In genomic region chr15:77819841-77820728, GRCh38 we compare ENCODE assay signal across 8 cellular contexts.
A peak's percentile ranks its signal among the peaks of the same experiment; 100 is the strongest.
DNase-seq lines count a peak whose midpoint lies in the region; ATAC-seq, FAIRE-seq and TF ChIP-seq lines count a peak whose summit lies in the region.

No MANE protein-coding gene starts in this region.

- peaks cover 9 to 74% of the 10 kb centered on the region in 2 experiments; a peak in 4 of 5 replicates for H3K27me3 ChIP-seq in K562 (ENCODE audit: control insufficient read depth in 2 of 2, insufficient read depth in 2 of 2, low read length in 2 of 2)

- intact Hi-C loops in K562 (cut with micrococcal nuclease) = no loop called here

- peak; percentile 55 to 66 (median 65) for TF ChIP-seq CTCF in K562 (IDR thresholded peaks at IDR 0.05 in 2 of 3, conservative IDR thresholded peaks at IDR 0.05 in 1 of 3; ENCODE audit: insufficient read depth in 2 of 3, low read depth in 1 of 3, low read length in 3 of 3)

- no peaks in the 10 kb centered on the region for H3K36me3 ChIP-seq in K562 (ENCODE audit: control insufficient read depth, insufficient read depth, low read length)

- 0% methylated on average over 19 of the region's 91 CpGs for WGBS in K562 (ENCODE audit: insufficient coverage, low coverage, missing lambda C conversion rate)

- H3K4me3 Mint-ChIP-seq in memory B cell = peak overlapping the region; percentile 48

- H3K27me3 Mint-ChIP-seq in memory B cell = peaks cover 37% of the 10 kb centered on the region

- TF ChIP-seq EP300 in K562 (IDR thresholded peaks at IDR 0.05; ENCODE audit: low read length) = no peak

- peak overlapping the region in 1 of 2 experiments; percentile 55; a peak in 2 of 4 replicates for H3K9ac ChIP-seq in K562 (ENCODE audit: insufficient read depth in 1 of 2, low read depth in 2 of 2, low read length in 2 of 2)

- FAIRE-seq in K562 (lab: Jason Lieb, UNC) = no peak

- H3K4me1 Mint-ChIP-seq in memory B cell = peaks cover 3% of the 10 kb centered on the region

- BruUV-seq in K562 (replicated peaks; lab: Mats Ljungman, UMichigan) = no TSS peak

- H3K9me3 Mint-ChIP-seq in memory B cell = no peaks in the 10 kb centered on the region

- H4K20me1 ChIP-seq in K562 (replicated peaks; ENCODE audit: control insufficient read depth, insufficient read depth, low read length) = peaks cover 33% of the 10 kb centered on the region

- CTCF ChIA-PET in K562 (lab: Yijun Ruan, JAX; ENCODE audit: low intra/inter-chr PET ratio) = interaction anchor here (0.7 to 7.3 kb wide), 4 partner anchors 39 to 187 kb away, joined by 3 to 97 read pairs (median 9); partner anchors contain the start of gene LINGO1

- ATAC-seq in K562 (peak; percentile 93), memory B cell (ENCODE audit: low read depth) (no peak)

- in situ Hi-C loops in K562 (cut with MboI) = no loop called here

- no peak for TF ChIP-seq POLR2A in K562 (conservative IDR thresholded peaks at IDR 0.05)

- no peak overlapping the region for H3K27ac Mint-ChIP-seq in memory B cell

- no peaks in the 10 kb centered on the region for H3K9me3 ChIP-seq in K562 (replicated peaks; ENCODE audit: control insufficient read depth, insufficient read depth, low read depth, low read length)

- H3K4me1 ChIP-seq in K562 (replicated peaks in 1 of 2; ENCODE audit: control insufficient read depth in 2 of 2, insufficient read depth in 2 of 2, low read length in 2 of 2) = peaks cover 0 to 26% of the 10 kb centered on the region in 2 experiments; a peak in 2 of 5 replicates

- no peaks in the 10 kb centered on the region for H3K79me2 ChIP-seq in K562 (ENCODE audit: control insufficient read depth, insufficient read depth, low read length)

- no peak overlapping the region for H3K4me3 ChIP-seq in K562

- POLR2A ChIA-PET in K562 (lab: Yijun Ruan, JAX) = interaction anchor here (1.0 to 1.6 kb wide), 2 partner anchors 15 to 160 kb away, joined by 3 to 4 read pairs; no protein-coding TSS in a partner anchor

- TF ChIP-seq RAD21 in K562 (CRISPR knock-in tag; conservative IDR thresholded peaks at IDR 0.05 in 1 of 2, IDR thresholded peaks at IDR 0.05 in 1 of 2) = peak; percentile 15 to 53; a peak in 2 of 4 replicates

- no peak overlapping the region for H3K4me2 ChIP-seq in K562 (ENCODE audit: insufficient read depth, low read length)

- no peak overlapping the region for H3K27ac ChIP-seq in K562 (ENCODE audit: extremely low read depth, low read depth, low read length)

- peaks cover 4% of the 10 kb centered on the region for H3K9me1 ChIP-seq in K562 (ENCODE audit: control insufficient read depth, insufficient read depth, low read length)

- no peaks in the 10 kb centered on the region for H3K36me3 Mint-ChIP-seq in memory B cell

- peak; percentile 50 for DNase-seq in COR-L47 (lab: John Stamatoyannopoulos, UW)
- DNase-seq in HuH-7 (ENCODE audit: low spot score) = peak; percentile 85
- peak; percentile 69 to 84 (median 78) for DNase-seq in K562 (ENCODE audit: extremely low read depth in 1 of 4, low spot score in 3 of 4)
- DNase-seq in memory B cell (ENCODE audit: low spot score in 2 of 2) = no peak
- DNase-seq in NK-92 (lab: John Stamatoyannopoulos, UW; ENCODE audit: unreplicated experiment) = no peak
- no peak for DNase-seq in activated CD8-positive, alpha-beta memory T cell treated with anti-CD3 and anti-CD28 coated beads, Interleukin-2, amount 50 U/mL, for 48 hours
- DNase-seq in CD1c-positive myeloid dendritic cell (ENCODE audit: extremely low spot score) = no peak
- DNase-seq in stimulated activated CD4-positive, alpha-beta T cell treated with anti-CD3 and anti-CD28 coated beads, Interleukin-4, amount 100 ng/mL, for 24 hours = no peak

- H2AFZ ChIP-seq in K562 (ENCODE audit: low read depth, low read length) = no peak overlapping the region

TF ChIP-seq in K562, 482 proteins besides CTCF, POLR2A, EP300 and RAD21 (continues in another document):
- TF ChIP-seq NFIC (IDR thresholded peaks at IDR 0.05) (peak; percentile 25; the same call in 1 of the 2 replicates), BDP1 (IDR thresholded peaks at IDR 0.05; ENCODE audit: insufficient read depth, insufficient read length) (no peak), ZNF282 (CRISPR knock-in tag; IDR thresholded peaks at IDR 0.05) (no peak), SMAD1 (IDR thresholded peaks at IDR 0.05; ENCODE audit: low read depth, low read length, partially characterized antibody) (no peak), FOXA3 (CRISPR knock-in tag; conservative IDR thresholded peaks at IDR 0.05 in 1 of 2, IDR thresholded peaks at IDR 0.05 in 1 of 2) (no peak), NFYB (IDR thresholded peaks at IDR 0.05; ENCODE audit: extremely low read depth, insufficient read length) (no peak), POLR2G (IDR thresholded peaks at IDR 0.05; ENCODE audit: low read depth, low read length) (no peak), CHD1 (IDR thresholded peaks at IDR 0.05; ENCODE audit: low read length) (peak; percentile 2)
- TF ChIP-seq, protein P1, sequence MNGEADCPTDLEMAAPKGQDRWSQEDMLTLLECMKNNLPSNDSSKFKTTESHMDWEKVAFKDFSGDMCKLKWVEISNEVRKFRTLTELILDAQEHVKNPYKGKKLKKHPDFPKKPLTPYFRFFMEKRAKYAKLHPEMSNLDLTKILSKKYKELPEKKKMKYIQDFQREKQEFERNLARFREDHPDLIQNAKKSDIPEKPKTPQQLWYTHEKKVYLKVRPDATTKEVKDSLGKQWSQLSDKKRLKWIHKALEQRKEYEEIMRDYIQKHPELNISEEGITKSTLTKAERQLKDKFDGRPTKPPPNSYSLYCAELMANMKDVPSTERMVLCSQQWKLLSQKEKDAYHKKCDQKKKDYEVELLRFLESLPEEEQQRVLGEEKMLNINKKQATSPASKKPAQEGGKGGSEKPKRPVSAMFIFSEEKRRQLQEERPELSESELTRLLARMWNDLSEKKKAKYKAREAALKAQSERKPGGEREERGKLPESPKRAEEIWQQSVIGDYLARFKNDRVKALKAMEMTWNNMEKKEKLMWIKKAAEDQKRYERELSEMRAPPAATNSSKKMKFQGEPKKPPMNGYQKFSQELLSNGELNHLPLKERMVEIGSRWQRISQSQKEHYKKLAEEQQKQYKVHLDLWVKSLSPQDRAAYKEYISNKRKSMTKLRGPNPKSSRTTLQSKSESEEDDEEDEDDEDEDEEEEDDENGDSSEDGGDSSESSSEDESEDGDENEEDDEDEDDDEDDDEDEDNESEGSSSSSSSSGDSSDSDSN (IDR thresholded peaks at IDR 0.05; ENCODE audit: borderline replicate concordance in 1 of 2, low read depth in 2 of 2, low read length in 2 of 2) = peak in 1 of 2 experiments; percentile 75; a peak in 1 of 4 replicates
- TF ChIP-seq, protein P2, sequence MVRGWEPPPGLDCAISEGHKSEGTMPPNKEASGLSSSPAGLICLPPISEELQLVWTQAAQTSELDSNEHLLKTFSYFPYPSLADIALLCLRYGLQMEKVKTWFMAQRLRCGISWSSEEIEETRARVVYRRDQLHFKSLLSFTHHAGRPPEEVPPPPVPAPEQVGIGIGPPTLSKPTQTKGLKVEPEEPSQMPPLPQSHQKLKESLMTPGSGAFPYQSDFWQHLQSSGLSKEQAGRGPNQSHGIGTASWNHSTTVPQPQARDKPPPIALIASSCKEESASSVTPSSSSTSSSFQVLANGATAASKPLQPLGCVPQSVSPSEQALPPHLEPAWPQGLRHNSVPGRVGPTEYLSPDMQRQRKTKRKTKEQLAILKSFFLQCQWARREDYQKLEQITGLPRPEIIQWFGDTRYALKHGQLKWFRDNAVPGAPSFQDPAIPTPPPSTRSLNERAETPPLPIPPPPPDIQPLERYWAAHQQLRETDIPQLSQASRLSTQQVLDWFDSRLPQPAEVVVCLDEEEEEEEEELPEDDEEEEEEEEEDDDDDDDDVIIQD (CRISPR knock-in tag; IDR thresholded peaks at IDR 0.05) = no peak
- TF ChIP-seq, protein P3, sequence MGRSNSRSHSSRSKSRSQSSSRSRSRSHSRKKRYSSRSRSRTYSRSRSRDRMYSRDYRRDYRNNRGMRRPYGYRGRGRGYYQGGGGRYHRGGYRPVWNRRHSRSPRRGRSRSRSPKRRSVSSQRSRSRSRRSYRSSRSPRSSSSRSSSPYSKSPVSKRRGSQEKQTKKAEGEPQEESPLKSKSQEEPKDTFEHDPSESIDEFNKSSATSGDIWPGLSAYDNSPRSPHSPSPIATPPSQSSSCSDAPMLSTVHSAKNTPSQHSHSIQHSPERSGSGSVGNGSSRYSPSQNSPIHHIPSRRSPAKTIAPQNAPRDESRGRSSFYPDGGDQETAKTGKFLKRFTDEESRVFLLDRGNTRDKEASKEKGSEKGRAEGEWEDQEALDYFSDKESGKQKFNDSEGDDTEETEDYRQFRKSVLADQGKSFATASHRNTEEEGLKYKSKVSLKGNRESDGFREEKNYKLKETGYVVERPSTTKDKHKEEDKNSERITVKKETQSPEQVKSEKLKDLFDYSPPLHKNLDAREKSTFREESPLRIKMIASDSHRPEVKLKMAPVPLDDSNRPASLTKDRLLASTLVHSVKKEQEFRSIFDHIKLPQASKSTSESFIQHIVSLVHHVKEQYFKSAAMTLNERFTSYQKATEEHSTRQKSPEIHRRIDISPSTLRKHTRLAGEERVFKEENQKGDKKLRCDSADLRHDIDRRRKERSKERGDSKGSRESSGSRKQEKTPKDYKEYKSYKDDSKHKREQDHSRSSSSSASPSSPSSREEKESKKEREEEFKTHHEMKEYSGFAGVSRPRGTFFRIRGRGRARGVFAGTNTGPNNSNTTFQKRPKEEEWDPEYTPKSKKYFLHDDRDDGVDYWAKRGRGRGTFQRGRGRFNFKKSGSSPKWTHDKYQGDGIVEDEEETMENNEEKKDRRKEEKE (IDR thresholded peaks at IDR 0.05; ENCODE audit: borderline replicate concordance in 1 of 2, control insufficient read depth in 1 of 2, low read depth in 2 of 2, low read length in 1 of 2) = no peak
- TF ChIP-seq, protein P4, sequence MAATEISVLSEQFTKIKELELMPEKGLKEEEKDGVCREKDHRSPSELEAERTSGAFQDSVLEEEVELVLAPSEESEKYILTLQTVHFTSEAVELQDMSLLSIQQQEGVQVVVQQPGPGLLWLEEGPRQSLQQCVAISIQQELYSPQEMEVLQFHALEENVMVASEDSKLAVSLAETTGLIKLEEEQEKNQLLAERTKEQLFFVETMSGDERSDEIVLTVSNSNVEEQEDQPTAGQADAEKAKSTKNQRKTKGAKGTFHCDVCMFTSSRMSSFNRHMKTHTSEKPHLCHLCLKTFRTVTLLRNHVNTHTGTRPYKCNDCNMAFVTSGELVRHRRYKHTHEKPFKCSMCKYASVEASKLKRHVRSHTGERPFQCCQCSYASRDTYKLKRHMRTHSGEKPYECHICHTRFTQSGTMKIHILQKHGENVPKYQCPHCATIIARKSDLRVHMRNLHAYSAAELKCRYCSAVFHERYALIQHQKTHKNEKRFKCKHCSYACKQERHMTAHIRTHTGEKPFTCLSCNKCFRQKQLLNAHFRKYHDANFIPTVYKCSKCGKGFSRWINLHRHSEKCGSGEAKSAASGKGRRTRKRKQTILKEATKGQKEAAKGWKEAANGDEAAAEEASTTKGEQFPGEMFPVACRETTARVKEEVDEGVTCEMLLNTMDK (IDR thresholded peaks at IDR 0.05; ENCODE audit: borderline replicate concordance, insufficient read depth, low read depth, low read length, poor library complexity, severe bottlenecking) = peak; percentile 48

Comparison
In these comparisons a context has a peak if more than half of its experiments do, and no peak if none do; other contexts are left out.
1. DNase-seq: peak in COR-L47 (single experiment), HuH-7 (single experiment) and K562 (4 of 4); none in memory B cell (0 of 2), NK-92 (single experiment), activated CD8-positive, alpha-beta memory T cell treated with anti-CD3 and anti-CD28 coated beads, Interleukin-2, amount 50 U/mL, for 48 hours (single experiment), CD1c-positive myeloid dendritic cell (single experiment) and stimulated activated CD4-positive, alpha-beta T cell treated with anti-CD3 and anti-CD28 coated beads, Interleukin-4, amount 100 ng/mL, for 24 hours (single experiment).